ENCODE assay signal across 12 cellular contexts in the genomic region with DNA sequence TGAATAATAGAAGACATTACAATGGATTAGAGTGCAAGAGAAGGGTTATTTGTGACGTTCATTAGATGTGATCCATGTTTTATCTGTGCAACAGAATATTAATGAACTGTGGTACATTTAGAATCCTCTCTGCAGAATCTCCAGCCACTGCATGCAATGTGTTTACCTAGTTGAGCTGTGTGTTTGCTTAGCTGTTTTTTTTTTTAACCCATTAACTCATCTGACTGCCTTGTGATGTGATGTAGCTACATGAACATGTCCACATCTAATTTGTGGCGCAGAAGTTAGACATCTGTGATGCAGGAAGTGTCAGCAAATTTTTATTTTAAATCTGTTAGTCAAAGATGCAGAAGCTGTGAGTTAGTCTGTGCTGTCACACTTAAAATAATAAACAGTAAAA.
A peak's percentile ranks its signal among the peaks of the same experiment; 100 is the strongest.
DNase-seq lines count a peak whose midpoint lies in the region; ATAC-seq and TF ChIP-seq lines count a peak whose summit lies in the region.
"Had no signal": no experiment of that assay in that cellular context is flagged by ENCODE, and none has a peak within 500 bp of the region (broad histone marks: within the 10 kb centered on the region; RNA-seq: fewer than 3 reads in every experiment).

No MANE protein-coding gene starts in this region.

- TF ChIP-seq POLR2A in right lobe of liver (IDR thresholded peaks at IDR 0.05) (no peak), transverse colon (IDR thresholded peaks at IDR 0.05) (no peak)

- dilution Hi-C loops in mammary epithelial cell (cut with HindIII; ENCODE audit: low sequenced_read_pairs): no loop called here

- 6% methylated on average over 2 of the region's 2 CpGs for WGBS in mammary epithelial cell (ENCODE audit: low coverage, missing lambda C conversion rate)
- WGBS in right lobe of liver (ENCODE audit: insufficient coverage, low coverage, low lambda C conversion rate, missing lambda C conversion rate): 37% methylated on average over 2 of the region's 2 CpGs
- 48 to 66% methylated on average over 2 of the region's 2 CpGs for WGBS in transverse colon (ENCODE audit: low coverage in 1 of 2), 2 donors

- TF ChIP-seq EP300 in transverse colon (IDR thresholded peaks at IDR 0.05; ENCODE audit: low read depth): no peak

- peak overlapping the region; percentile 45 to 50 (median 49) for H3K4me3 ChIP-seq in mammary epithelial cell (replicated peaks in 1 of 3; ENCODE audit: insufficient read depth in 1 of 3, low read depth in 2 of 3, low read length in 3 of 3)
- no peak overlapping the region for H3K4me3 ChIP-seq in right lobe of liver
- peak overlapping the region in 1 of 4 donors; percentile 22 for H3K4me3 ChIP-seq in transverse colon
- H3K4me3 ChIP-seq: K562 had no signal

- no TSS peak for BruUV-seq in mammary epithelial cell (replicated peaks; lab: Mats Ljungman, UMichigan)

- CTCF ChIA-PET in mammary epithelial cell (lab: Charles Lee; ENCODE audit: low non-redundant PET): no interaction called here

- DNase-seq in NCI-H1092 treated with DMSO at 0.1 percent for 48 hours (lab: John Stamatoyannopoulos, UW): peak; percentile 45
- DNase-seq in NCI-H1092 (lab: John Stamatoyannopoulos, UW): no peak
- DNase-seq in mammary epithelial cell: no peak
- no peak for DNase-seq in right lobe of liver
- no peak for DNase-seq in transverse colon
- DNase-seq in NCI-H1436 (lab: John Stamatoyannopoulos, UW): no peak
- DNase-seq in globus pallidus (ENCODE audit: low spot score): no peak
- DNase-seq in omental fat pad (ENCODE audit: low spot score): no peak
- DNase-seq: activated T-cell treated with anti-CD3 and anti-CD28 coated beads, Interleukin-2, amount 50 U/mL, for 48 hours; stimulated activated CD4-positive, alpha-beta T cell treated with anti-CD3 and anti-CD28 coated beads, Interleukin-2, amount 100 ng/mL, for 48 hours had no signal

- H3K9me3 ChIP-seq in mammary epithelial cell (replicated peaks; ENCODE audit: insufficient read depth, low read length) (no peaks in the 10 kb centered on the region), right lobe of liver (no peaks in the 10 kb centered on the region), transverse colon (no peaks in the 10 kb centered on the region)

- H3K9ac ChIP-seq in mammary epithelial cell (ENCODE audit: insufficient read depth, low read length): peak overlapping the region; percentile 83

- H3K27me3 ChIP-seq in mammary epithelial cell (ENCODE audit: insufficient read depth, low read length): no peaks in the 10 kb centered on the region
- H3K27me3 ChIP-seq in right lobe of liver: no peaks in the 10 kb centered on the region
- H3K27me3 ChIP-seq in transverse colon: no peaks in the 10 kb centered on the region

- H3K27ac ChIP-seq in mammary epithelial cell (ENCODE audit: insufficient read depth, low read depth, low read length) (peak overlapping the region; percentile 92), right lobe of liver (peak overlapping the region; percentile 25 to 34 (median 33)), transverse colon (peak overlapping the region; percentile 55 to 66 (median 62))
- H3K27ac ChIP-seq: 22Rv1 had no signal

- H4K20me1 ChIP-seq in mammary epithelial cell (ENCODE audit: insufficient read depth, low read length): no peaks in the 10 kb centered on the region

- intact Hi-C loops in mammary epithelial cell (cut with micrococcal nuclease) (loop anchor here (5.0 kb wide), 1 partner anchor 127 kb away; no protein-coding TSS in a partner anchor), right lobe of liver (cut with DNase I) (no loop called here), transverse colon (cut with DNase I; ENCODE audit: low total_unique reads) (no loop called here)

- H3K36me3 ChIP-seq in mammary epithelial cell (ENCODE audit: insufficient read depth, low read length) (no peaks in the 10 kb centered on the region), right lobe of liver (no peaks in the 10 kb centered on the region), transverse colon (no peaks in the 10 kb centered on the region)

- no peak for TF ChIP-seq CTCF in mammary epithelial cell (conservative IDR thresholded peaks at IDR 0.05 in 1 of 2, IDR thresholded peaks at IDR 0.05 in 1 of 2; ENCODE audit: extremely low read depth in 1 of 2, insufficient read depth in 1 of 2, low read depth in 1 of 2, low read length in 2 of 2)
- TF ChIP-seq CTCF in right lobe of liver (IDR thresholded peaks at IDR 0.05): no peak
- no peak for TF ChIP-seq CTCF in transverse colon (IDR thresholded peaks at IDR 0.05)
- TF ChIP-seq CTCF in omental fat pad (IDR thresholded peaks at IDR 0.05): no peak

- H2AFZ ChIP-seq in mammary epithelial cell (ENCODE audit: low read depth, low read length): peak overlapping the region; percentile 65

- peak; percentile 66 to 76 (median 74) for ATAC-seq in right lobe of liver
- no peak for ATAC-seq in omental fat pad (ENCODE audit: low FRiP score)
- ATAC-seq: K562 had no signal

- H3K4me1 ChIP-seq in mammary epithelial cell (ENCODE audit: insufficient read depth, low read length) (peaks cover 31% of the 10 kb centered on the region), right lobe of liver (peaks cover 0 to 26% (median 0%) of the 10 kb centered on the region in 4 donors), transverse colon (peaks cover 0 to 21% (median 10%) of the 10 kb centered on the region in 4 donors)

- H3K4me2 ChIP-seq in mammary epithelial cell (ENCODE audit: insufficient read depth, low read depth, low read length): peak overlapping the region; percentile 94

- peaks cover 18% of the 10 kb centered on the region for H3K79me2 ChIP-seq in mammary epithelial cell (ENCODE audit: insufficient read depth, low read length)

- in situ Hi-C loops in mammary epithelial cell (cut with MboI; ENCODE audit: low sequenced_read_pairs in 2 of 2) (loop anchor here in 1 of 2 donors (10.0 kb wide), 1 partner anchor 65 kb away; no protein-coding TSS in a partner anchor), transverse colon (cut with MboI; ENCODE audit: low pct_ligation_motif_present in 1 of 4, low pct_unique_long_range_greater_than_20kb in 1 of 4, low sequenced_read_pairs in 3 of 4) (no loop called here)

Comparison
In these comparisons a context has a peak if more than half of its experiments do, and no peak if none do; other contexts are left out.
1. H3K27ac ChIP-seq: peak in every context shown above with its lines; median percentile 92 in mammary epithelial cell; 62 in transverse colon; 33 in right lobe of liver.
2. H3K4me3 ChIP-seq: peak in mammary epithelial cell (3 of 3); none in right lobe of liver (0 of 3).